In genomic region chr16:54970016-54970415, GRCh38 we compare ENCODE assay signal across 11 cellular contexts.
"Had no signal": no experiment of that assay in that cellular context is flagged by ENCODE, and none has a peak within 500 bp of the region (broad histone marks: within the 10 kb centered on the region; RNA-seq: fewer than 3 reads in every experiment).

No MANE protein-coding gene starts in this region.

- H3K27ac ChIP-seq: GM23248 had no signal

- FAIRE-seq: H1, H54 had no signal

- ATAC-seq: GM23338, HCT116 had no signal

- H3K36me3 ChIP-seq: HAP-1 had no signal

- H3K9me3 ChIP-seq: HAP-1 had no signal

- H3K4me3 ChIP-seq: GM23248, GM23338, HAP-1 had no signal

- H2AFZ ChIP-seq: GM23248, GM23338 had no signal

- H3K9ac ChIP-seq: GM23248 had no signal

- DNase-seq: GM23248, GOT3, H7, H9, HCEC 1CT, HFFc6 had no signal

- H3K4me2 ChIP-seq: GM23338 had no signal

- H3K4me1 ChIP-seq: HAP-1 had no signal
